In the genomic region with DNA sequence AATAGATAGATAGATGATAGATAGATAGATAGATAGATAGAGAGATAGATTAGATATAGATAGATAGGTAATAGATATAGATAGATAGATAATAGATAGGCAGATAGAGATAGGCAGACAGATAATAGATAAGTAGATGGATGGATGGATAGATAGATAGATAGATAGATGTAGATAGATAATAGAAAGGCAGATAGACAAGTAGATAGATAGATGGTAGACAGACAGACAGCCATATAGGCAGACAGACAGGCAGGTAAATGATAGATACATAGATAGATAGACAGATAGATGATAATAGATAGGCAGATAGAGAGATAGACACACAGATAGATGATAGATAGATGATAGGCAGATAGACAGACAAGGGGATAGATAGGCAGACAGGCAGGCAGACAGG, we compare ENCODE assay signal across 29 cellular contexts.
"Had no signal": no experiment of that assay in that cellular context is flagged by ENCODE, and none has a peak within 500 bp of the region (broad histone marks: within the 10 kb centered on the region; RNA-seq: fewer than 3 reads in every experiment).

No MANE protein-coding gene starts in this region.

- H3K4me3 Mint-ChIP-seq: stimulated activated effector memory CD8-positive, alpha-beta T cell treated with anti-CD3 and anti-CD28 coated beads, Interleukin-12 subunit alpha, Interleukin-12 subunit beta, amount 100 ng/mL, for 72 hours; stimulated activated memory B cell treated with anti-CD40 and anti-IgM and Interleukin-4, amounts not matched to agents 10 μg/mL and 1 μg/mL and 100 μg/mL, for 72 hours; stimulated activated naive B cell treated with anti-CD40 and anti-IgM and Interleukin-4, amounts not matched to agents 10 μg/mL and 1 μg/mL and 100 μg/mL, for 72 hours; stimulated activated naive CD8-positive, alpha-beta T cell treated with anti-CD3 and anti-CD28 coated beads, Interleukin-15, amount 100 ng/mL, for 72 hours; stimulated activated naive CD8-positive, alpha-beta T cell treated with anti-CD3 and anti-CD28 coated beads, Interleukin-15, Interleukin-2, amounts not matched to agents 100 ng/mL and 50 ng/mL, for 24 hours; type B pancreatic cell had no signal

- H3K36me3 Mint-ChIP-seq: stimulated activated memory B cell treated with anti-CD40 and anti-IgM and Interleukin-4, amounts not matched to agents 10 μg/mL and 1 μg/mL and 100 μg/mL, for 72 hours; stimulated activated naive B cell treated with anti-CD40 and anti-IgM and Interleukin-4, amounts not matched to agents 10 μg/mL and 1 μg/mL and 100 μg/mL, for 72 hours; type B pancreatic cell had no signal

- H3K27ac ChIP-seq: stomach, suprapubic skin, testis, thoracic aorta, thyroid gland, tibial artery, tibial nerve, transverse colon, upper lobe of left lung, upper lobe of right lung, uterus, vagina had no signal

- FAIRE-seq: urothelium cell line had no signal

- H3K4me3 ChIP-seq: stomach, suprapubic skin, testis, thoracic aorta, thyroid gland, tibial artery, tibial nerve, transverse colon, upper lobe of left lung, upper lobe of right lung, uterus, vagina had no signal

- H3K36me3 ChIP-seq: stomach, suprapubic skin, thoracic aorta, thyroid gland, tibial artery, tibial nerve, transverse colon, upper lobe of left lung, upper lobe of right lung, uterus, vagina had no signal

- H3K27me3 Mint-ChIP-seq: stimulated activated naive CD8-positive, alpha-beta T cell treated with anti-CD3 and anti-CD28 coated beads, Interleukin-15, amount 100 ng/mL, for 72 hours; stimulated activated naive CD8-positive, alpha-beta T cell treated with anti-CD3 and anti-CD28 coated beads, Interleukin-15, Interleukin-2, amounts not matched to agents 100 ng/mL and 50 ng/mL, for 24 hours had no signal

- H3K27ac Mint-ChIP-seq: stimulated activated effector memory CD8-positive, alpha-beta T cell treated with anti-CD3 and anti-CD28 coated beads, Interleukin-12 subunit alpha, Interleukin-12 subunit beta, amount 100 ng/mL, for 72 hours; stimulated activated memory B cell treated with anti-CD40 and anti-IgM and Interleukin-4, amounts not matched to agents 10 μg/mL and 1 μg/mL and 100 μg/mL, for 72 hours; stimulated activated naive B cell treated with anti-CD40 and anti-IgM and Interleukin-4, amounts not matched to agents 10 μg/mL and 1 μg/mL and 100 μg/mL, for 72 hours; stimulated activated naive CD8-positive, alpha-beta T cell treated with anti-CD3 and anti-CD28 coated beads, Interleukin-15, amount 100 ng/mL, for 72 hours; stimulated activated naive CD8-positive, alpha-beta T cell treated with anti-CD3 and anti-CD28 coated beads, Interleukin-15, Interleukin-2, amounts not matched to agents 100 ng/mL and 50 ng/mL, for 24 hours; type B pancreatic cell had no signal

- H3K4me1 ChIP-seq: suprapubic skin, testis, upper lobe of right lung, uterus, vagina had no signal

- H3K27me3 ChIP-seq: stomach, testis, thyroid gland, tibial artery, tibial nerve, upper lobe of left lung, upper lobe of right lung, uterus, vagina had no signal

- DNase-seq: stimulated activated CD4-positive, alpha-beta T cell treated with anti-CD3 and anti-CD28 coated beads, Interleukin-2, amount 100 ng/mL, for 48 hours; stimulated activated CD4-positive, alpha-beta T cell treated with anti-CD3 and anti-CD28 coated beads, Interleukin-4, amount 100 ng/mL, for 1 hour; stimulated activated CD4-positive, alpha-beta T cell treated with anti-CD3 and anti-CD28 coated beads, Interleukin-4, amount 100 ng/mL, for 24 hours; stimulated activated CD4-positive, alpha-beta T cell treated with anti-CD3 and anti-CD28 coated beads, Interleukin-4, amount 100 ng/mL, for 4 hours; stimulated activated CD8-positive, alpha-beta memory T cell treated with anti-CD3 and anti-CD28 coated beads, Interleukin-4, amount 100 ng/mL, for 48 hours; stimulated activated naive B cell treated with anti-CD40 and anti-IgM and Interleukin-4, amounts not matched to agents 10 μg/mL and 1 μg/mL and 100 μg/mL, for 72 hours; stimulated activated naive CD4-positive, alpha-beta T cell; stimulated activated naive CD4-positive, alpha-beta T cell treated with Interleukin-2 at 50 U/mL for 16 hours; stimulated activated naive CD8-positive, alpha-beta T cell treated with anti-CD3 and anti-CD28 coated beads, Interleukin-15, amount 100 ng/mL, for 72 hours; stimulated activated naive CD8-positive, alpha-beta T cell treated with anti-CD3 and anti-CD28 coated beads, Interleukin-15, Interleukin-2, amounts not matched to agents 100 U/mL and 50 U/mL, for 24 hours; stomach; substantia nigra; testis; thyroid gland; tibial artery; transverse colon; trophoblast cell; upper lobe of left lung; upper lobe of right lung; uterus had no signal

- H3K9me3 ChIP-seq: stomach, suprapubic skin, testis, thoracic aorta, thyroid gland, tibial artery, tibial nerve, transverse colon, upper lobe of left lung, upper lobe of right lung, uterus, vagina had no signal

- ATAC-seq: stimulated activated effector memory CD8-positive, alpha-beta T cell treated with anti-CD3 and anti-CD28 coated beads, Interleukin-12 subunit alpha, Interleukin-12 subunit beta, amount 100 ng/mL, for 72 hours; stimulated activated memory B cell treated with anti-CD40 and anti-IgM and Interleukin-4, amounts not matched to agents 10 μg/mL and 1 μg/mL and 100 μg/mL, for 72 hours; stimulated activated naive B cell treated with anti-CD40 and anti-IgM and Interleukin-4, amounts not matched to agents 10 μg/mL and 1 μg/mL and 100 μg/mL, for 72 hours; stimulated activated naive CD8-positive, alpha-beta T cell treated with anti-CD3 and anti-CD28 coated beads, Interleukin-15, amount 100 ng/mL, for 72 hours; stimulated activated naive CD8-positive, alpha-beta T cell treated with anti-CD3 and anti-CD28 coated beads, Interleukin-15, Interleukin-2, amounts not matched to agents 100 U/mL and 50 U/mL, for 24 hours; upper lobe of right lung had no signal
